Comparison of ENCODE assay signal across 16 cellular contexts in the genomic region with DNA sequence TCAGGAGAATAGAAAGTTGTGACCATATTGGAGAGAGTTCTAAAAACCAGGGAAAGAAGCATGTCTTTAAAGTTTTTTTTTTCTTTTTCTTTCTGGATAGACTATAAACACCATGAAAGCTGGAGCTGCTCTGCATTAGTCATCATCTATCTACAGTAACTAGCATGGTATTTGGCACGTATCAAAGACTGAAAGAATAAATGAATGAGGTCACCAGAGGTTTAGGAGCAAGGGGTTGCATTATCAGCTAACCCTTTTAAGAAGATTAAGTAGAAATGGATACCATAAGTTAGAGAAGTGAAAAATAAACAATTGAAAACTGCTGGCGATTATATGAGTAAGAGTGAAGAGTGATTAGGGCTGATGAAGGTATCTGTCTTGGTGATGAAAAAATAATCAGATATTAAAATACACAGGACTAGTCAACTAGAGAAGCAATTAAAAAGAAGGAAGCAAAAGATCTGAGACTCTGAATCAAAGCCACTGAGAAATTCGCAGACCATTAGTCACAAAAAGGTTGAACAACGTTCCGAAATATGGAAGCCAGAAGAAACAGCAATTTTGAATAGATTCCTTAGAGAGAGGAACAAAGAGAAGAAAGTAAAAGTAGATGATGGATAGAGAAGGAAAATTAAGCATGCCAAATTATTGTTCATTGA.
DNase-seq lines count a peak whose midpoint lies in the region; ATAC-seq and TF ChIP-seq lines count a peak whose summit lies in the region.
"Had no signal": no experiment of that assay in that cellular context is flagged by ENCODE, and none has a peak within 500 bp of the region (broad histone marks: within the 10 kb centered on the region; RNA-seq: fewer than 3 reads in every experiment).

No MANE protein-coding gene starts in this region.

- H3K79me2 ChIP-seq in SK-N-SH (ENCODE audit: insufficient read depth), result no peaks in the 10 kb centered on the region
- no peaks in the 10 kb centered on the region for H3K79me2 ChIP-seq in smooth muscle cell (ENCODE audit: low read depth)

- no peaks in the 10 kb centered on the region for H3K27me3 Mint-ChIP-seq in MCF 10A (ENCODE audit: insufficient read depth, unreplicated experiment)

- no peak for ATAC-seq in GM21717 (IDR thresholded peaks at IDR 0.05; ENCODE audit: unreplicated experiment)
- ATAC-seq: lower lobe of right lung had no signal

- intact Hi-C loops in MCF 10A (cut with micrococcal nuclease), result no loop called here
- intact Hi-C loops in breast epithelium (cut with DNase I; ENCODE audit: low total_unique reads), result no loop called here
- intact Hi-C loops in stomach (cut with DNase I; ENCODE audit: low total_unique reads), result no loop called here

- peaks cover 4% of the 10 kb centered on the region for H3K36me3 Mint-ChIP-seq in MCF 10A (ENCODE audit: insufficient read depth, unreplicated experiment)

- TF ChIP-seq POLR2A in breast epithelium (IDR thresholded peaks at IDR 0.05) (no peak), stomach (IDR thresholded peaks at IDR 0.05) (no peak)

- H3K27ac ChIP-seq in breast epithelium (no peak overlapping the region), SK-N-SH (ENCODE audit: low read depth in 2 of 2, low read length in 1 of 2) (peak overlapping the region; percentile 47 to 83; a peak in 3 of 4 replicates), smooth muscle cell (ENCODE audit: low read depth) (peak overlapping the region; percentile 98), stomach (no peak overlapping the region)
- H3K27ac ChIP-seq: 22Rv1, coronary artery, HL-60, lower lobe of right lung, suprapubic skin had no signal

- H3K36me3 ChIP-seq in breast epithelium (no peaks in the 10 kb centered on the region), SK-N-SH (replicated peaks in 1 of 2; ENCODE audit: control insufficient read depth in 1 of 2, insufficient read depth in 2 of 2, low read length in 1 of 2) (peaks cover 0 to 36% of the 10 kb centered on the region in 2 experiments), smooth muscle cell (ENCODE audit: low read depth) (no peaks in the 10 kb centered on the region), stomach (no peaks in the 10 kb centered on the region)
- H3K36me3 ChIP-seq: lower lobe of right lung, suprapubic skin had no signal

- H3K4me1 ChIP-seq in breast epithelium, result no peaks in the 10 kb centered on the region
- peaks cover 0 to 16% of the 10 kb centered on the region in 2 experiments; a peak in 3 of 4 replicates for H3K4me1 ChIP-seq in SK-N-SH (ENCODE audit: control insufficient read depth in 1 of 2, insufficient read depth in 2 of 2, low read depth in 1 of 2, low read length in 1 of 2)
- H3K4me1 ChIP-seq in smooth muscle cell (ENCODE audit: low read depth), result peaks cover 10% of the 10 kb centered on the region
- peaks cover 0 to 4% (median 0%) of the 10 kb centered on the region in 4 donors for H3K4me1 ChIP-seq in stomach
- H3K4me1 ChIP-seq: lower lobe of right lung, suprapubic skin had no signal

- POLR2A ChIA-PET in MCF 10A (lab: Yijun Ruan, JAX), result interaction anchor here (0.6 to 0.8 kb wide), 3 partner anchors 10 to 402 kb away, joined by 3 read pairs; no protein-coding TSS in a partner anchor
- POLR2A ChIA-PET in SK-N-SH (lab: Yijun Ruan, JAX), result no interaction called here

- H2AFZ ChIP-seq in SK-N-SH (ENCODE audit: low read depth) (peak overlapping the region; percentile 40; the same call in 1 of the 2 replicates), smooth muscle cell (ENCODE audit: low read depth) (peak overlapping the region; percentile 29)

- CTCF ChIA-PET in MCF 10A (lab: Yijun Ruan, JAX), result interaction anchor here (0.6 to 1.4 kb wide), 4 partner anchors 51 to 672 kb away, joined by 4 to 8 read pairs (median 5); no protein-coding TSS in a partner anchor
- CTCF ChIA-PET in SK-N-SH (lab: Yijun Ruan, JAX), result no interaction called here

- no peak overlapping the region for H3K4me3 Mint-ChIP-seq in MCF 10A (ENCODE audit: unreplicated experiment)

- H3K9me3 ChIP-seq in breast epithelium (no peaks in the 10 kb centered on the region), SK-N-SH (no peaks in the 10 kb centered on the region), smooth muscle cell (replicated peaks; ENCODE audit: low read depth) (no peaks in the 10 kb centered on the region), stomach (no peaks in the 10 kb centered on the region)
- H3K9me3 ChIP-seq: lower lobe of right lung, suprapubic skin had no signal

- H4K20me1 ChIP-seq in SK-N-SH (ENCODE audit: insufficient read depth) (no peaks in the 10 kb centered on the region), smooth muscle cell (ENCODE audit: low read depth) (no peaks in the 10 kb centered on the region)

- DNase-seq in MCF 10A (ENCODE audit: unreplicated experiment) (peak; percentile 65), breast epithelium (ENCODE audit: low spot score in 2 of 2) (no peak), SK-N-SH (no peak), fibroblast of the aortic adventitia (ENCODE audit: low read depth) (peak; percentile 97), smooth muscle cell (lab: John Stamatoyannopoulos, UW; ENCODE audit: unreplicated experiment) (no peak), NCI-H1105 (lab: John Stamatoyannopoulos, UW) (no peak), stomach (no peak)
- DNase-seq: DND-41, lower lobe of right lung, NCI-H1092, NCI-H524 treated with DMSO at 0.1 percent for 48 hours had no signal

- H3K4me3 ChIP-seq in breast epithelium (no peak overlapping the region), SK-N-SH (ENCODE audit: low read depth in 2 of 2, low read length in 1 of 2) (peak overlapping the region in 1 of 2 experiments; percentile 1; a peak in 1 of 4 replicates), fibroblast of the aortic adventitia (ENCODE audit: low read depth, low read length) (no peak overlapping the region), smooth muscle cell (no peak overlapping the region), stomach (no peak overlapping the region)
- H3K4me3 ChIP-seq: coronary artery, lower lobe of right lung, suprapubic skin had no signal

- H3K27ac Mint-ChIP-seq in MCF 10A (ENCODE audit: low read depth, unreplicated experiment), result no peak overlapping the region

- no TSS peak for BruUV-seq in MCF 10A (replicated peaks; lab: Mats Ljungman, UMichigan)

- H3F3A ChIP-seq in SK-N-SH (replicated peaks; ENCODE audit: insufficient read depth), result peaks cover 37% of the 10 kb centered on the region
- peaks cover 25% of the 10 kb centered on the region for H3F3A ChIP-seq in smooth muscle cell (ENCODE audit: low read depth)

- H3K9ac ChIP-seq in SK-N-SH, result peak overlapping the region; percentile 35; the same call in 1 of the 2 replicates
- peak overlapping the region; percentile 76 for H3K9ac ChIP-seq in smooth muscle cell (ENCODE audit: low read depth)

- H3K9me3 Mint-ChIP-seq in MCF 10A (ENCODE audit: unreplicated experiment), result no peaks in the 10 kb centered on the region

- H3K9me2 ChIP-seq in SK-N-SH, result no peaks in the 10 kb centered on the region

- 22% methylated on average over 5 of the region's 5 CpGs for WGBS in SK-N-SH (ENCODE audit: low lambda C conversion rate)
- WGBS in smooth muscle cell (ENCODE audit: low lambda C conversion rate), result 31% methylated on average over 5 of the region's 5 CpGs
- WGBS in stomach, 5 donors, result 59 to 70% (median 64%) methylated on average over 5 of the region's 5 CpGs

- TF ChIP-seq EP300 in SK-N-SH (IDR thresholded peaks at IDR 0.05; ENCODE audit: borderline replicate concordance in 1 of 2, low read depth in 1 of 2, low read length in 1 of 2) (peak in 1 of 2 experiments; percentile 9; a peak in 1 of 4 replicates), stomach (IDR thresholded peaks at IDR 0.05) (no peak)

- no peak for TF ChIP-seq CTCF in MCF 10A (IDR thresholded peaks at IDR 0.05; ENCODE audit: unreplicated experiment)
- no peak for TF ChIP-seq CTCF in breast epithelium (IDR thresholded peaks at IDR 0.05)
- TF ChIP-seq CTCF in SK-N-SH (IDR thresholded peaks at IDR 0.05), result no peak
- TF ChIP-seq CTCF in fibroblast of the aortic adventitia (IDR thresholded peaks at IDR 0.05; ENCODE audit: insufficient read depth, low read length), result no peak
- TF ChIP-seq CTCF in smooth muscle cell (IDR thresholded peaks at IDR 0.05; ENCODE audit: borderline replicate concordance, insufficient read depth, poor library complexity, severe bottlenecking), result no peak
- TF ChIP-seq CTCF in stomach (IDR thresholded peaks at IDR 0.05), result no peak

- H3K27me3 ChIP-seq in breast epithelium, result no peaks in the 10 kb centered on the region
- no peaks in the 10 kb centered on the region for H3K27me3 ChIP-seq in SK-N-SH (ENCODE audit: insufficient read depth)
- no peaks in the 10 kb centered on the region for H3K27me3 ChIP-seq in smooth muscle cell (ENCODE audit: low read depth)
- H3K27me3 ChIP-seq in stomach, result no peaks in the 10 kb centered on the region
- H3K27me3 ChIP-seq: suprapubic skin had no signal

- no peak for TF ChIP-seq RAD21 in SK-N-SH (IDR thresholded peaks at IDR 0.05; ENCODE audit: low read length)

- peak overlapping the region; percentile 68 for H3K4me2 ChIP-seq in SK-N-SH
- peak overlapping the region; percentile 75 for H3K4me2 ChIP-seq in smooth muscle cell

- peaks cover 12% of the 10 kb centered on the region for H3K4me1 Mint-ChIP-seq in MCF 10A (ENCODE audit: insufficient read depth, unreplicated experiment)

TF ChIP-seq in SK-N-SH, 30 proteins besides CTCF, POLR2A, EP300 and RAD21 (continues in another document):
- TF ChIP-seq, protein P1, sequence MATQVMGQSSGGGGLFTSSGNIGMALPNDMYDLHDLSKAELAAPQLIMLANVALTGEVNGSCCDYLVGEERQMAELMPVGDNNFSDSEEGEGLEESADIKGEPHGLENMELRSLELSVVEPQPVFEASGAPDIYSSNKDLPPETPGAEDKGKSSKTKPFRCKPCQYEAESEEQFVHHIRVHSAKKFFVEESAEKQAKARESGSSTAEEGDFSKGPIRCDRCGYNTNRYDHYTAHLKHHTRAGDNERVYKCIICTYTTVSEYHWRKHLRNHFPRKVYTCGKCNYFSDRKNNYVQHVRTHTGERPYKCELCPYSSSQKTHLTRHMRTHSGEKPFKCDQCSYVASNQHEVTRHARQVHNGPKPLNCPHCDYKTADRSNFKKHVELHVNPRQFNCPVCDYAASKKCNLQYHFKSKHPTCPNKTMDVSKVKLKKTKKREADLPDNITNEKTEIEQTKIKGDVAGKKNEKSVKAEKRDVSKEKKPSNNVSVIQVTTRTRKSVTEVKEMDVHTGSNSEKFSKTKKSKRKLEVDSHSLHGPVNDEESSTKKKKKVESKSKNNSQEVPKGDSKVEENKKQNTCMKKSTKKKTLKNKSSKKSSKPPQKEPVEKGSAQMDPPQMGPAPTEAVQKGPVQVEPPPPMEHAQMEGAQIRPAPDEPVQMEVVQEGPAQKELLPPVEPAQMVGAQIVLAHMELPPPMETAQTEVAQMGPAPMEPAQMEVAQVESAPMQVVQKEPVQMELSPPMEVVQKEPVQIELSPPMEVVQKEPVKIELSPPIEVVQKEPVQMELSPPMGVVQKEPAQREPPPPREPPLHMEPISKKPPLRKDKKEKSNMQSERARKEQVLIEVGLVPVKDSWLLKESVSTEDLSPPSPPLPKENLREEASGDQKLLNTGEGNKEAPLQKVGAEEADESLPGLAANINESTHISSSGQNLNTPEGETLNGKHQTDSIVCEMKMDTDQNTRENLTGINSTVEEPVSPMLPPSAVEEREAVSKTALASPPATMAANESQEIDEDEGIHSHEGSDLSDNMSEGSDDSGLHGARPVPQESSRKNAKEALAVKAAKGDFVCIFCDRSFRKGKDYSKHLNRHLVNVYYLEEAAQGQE (IDR thresholded peaks at IDR 0.05; ENCODE audit: low read depth, low read length), result no peak
- no peak for TF ChIP-seq EZH2phosphoT487 (IDR thresholded peaks at IDR 0.05; ENCODE audit: borderline replicate concordance, low read depth)

Comparison
In these comparisons a context has a peak if more than half of its experiments do, and no peak if none do; other contexts are left out.
1. DNase-seq: peak in MCF 10A (single experiment) and fibroblast of the aortic adventitia (single experiment); none in breast epithelium (0 of 2), SK-N-SH (single experiment), smooth muscle cell (single experiment), NCI-H1105 (single experiment) and stomach (single experiment).
2. H3K27ac ChIP-seq: peak in SK-N-SH (2 of 2) and smooth muscle cell (single experiment); none in breast epithelium (0 of 2) and stomach (0 of 5).